21 cellular contexts compared by ENCODE assay signal in the genomic region with DNA sequence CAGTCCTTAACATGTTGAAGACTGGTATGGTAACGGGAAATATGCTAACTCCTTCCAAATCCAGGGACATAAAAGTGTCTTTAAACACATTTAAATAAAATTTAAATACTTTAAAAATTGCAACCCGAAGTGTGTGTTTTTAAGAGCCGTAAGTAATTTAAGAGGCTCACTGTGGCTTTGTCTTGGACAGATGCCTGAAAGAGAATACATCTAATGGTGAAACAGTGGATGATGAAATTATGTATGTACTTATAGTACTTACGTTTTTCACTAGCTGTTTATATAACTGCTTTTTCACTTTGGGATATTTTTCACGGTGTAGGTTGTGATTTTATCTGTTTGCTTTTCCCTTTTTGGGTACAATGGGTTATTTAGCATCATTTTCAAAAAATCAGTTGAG.
DNase-seq lines count a peak whose midpoint lies in the region; ATAC-seq and TF ChIP-seq lines count a peak whose summit lies in the region.
"Had no signal": no experiment of that assay in that cellular context is flagged by ENCODE, and none has a peak within 500 bp of the region (broad histone marks: within the 10 kb centered on the region; RNA-seq: fewer than 3 reads in every experiment).

No MANE protein-coding gene starts in this region.

- no peak for TF ChIP-seq EP300 in ovary (IDR thresholded peaks at IDR 0.05)

- no peak overlapping the region for H3K4me3 Mint-ChIP-seq in chondrocyte (ENCODE audit: unreplicated experiment)
- H3K4me3 Mint-ChIP-seq in activated CD4-positive, alpha-beta T cell treated with anti-CD3 and anti-CD28 coated beads for 36 hours: no peak overlapping the region
- H3K4me3 Mint-ChIP-seq: CD8-positive, alpha-beta T cell had no signal

- no peaks in the 10 kb centered on the region for H3K9me3 Mint-ChIP-seq in chondrocyte (ENCODE audit: low read depth)
- no peaks in the 10 kb centered on the region for H3K9me3 Mint-ChIP-seq in activated CD4-positive, alpha-beta T cell treated with anti-CD3 and anti-CD28 coated beads for 36 hours (ENCODE audit: low read depth)
- H3K9me3 Mint-ChIP-seq: CD8-positive, alpha-beta T cell had no signal

- H3K27me3 Mint-ChIP-seq in chondrocyte (ENCODE audit: low read depth): no peaks in the 10 kb centered on the region
- peaks cover 10% of the 10 kb centered on the region for H3K27me3 Mint-ChIP-seq in activated CD4-positive, alpha-beta T cell treated with anti-CD3 and anti-CD28 coated beads for 36 hours

- intact Hi-C loops in left lung (cut with DNase I): no loop called here
- intact Hi-C loops in activated CD4-positive, alpha-beta T cell treated with anti-CD3 and anti-CD28 coated beads for 36 hours (cut with DNase I, micrococcal nuclease): no loop called here
- intact Hi-C loops in ovary (cut with DNase I): no loop called here

- peak; percentile 51 for DNase-seq in H4 (ENCODE audit: low spot score)
- DNase-seq in NCI-H1930 (lab: John Stamatoyannopoulos, UW): peak; percentile 42 to 52
- DNase-seq in chondrocyte (ENCODE audit: low spot score): no peak
- no peak for DNase-seq in left lung
- no peak for DNase-seq in NCI-H524 (lab: John Stamatoyannopoulos, UW)
- DNase-seq in right atrium auricular region (ENCODE audit: low spot score): no peak
- DNase-seq in activated CD4-positive, alpha-beta T cell treated with anti-CD3 and anti-CD28 coated beads for 36 hours: no peak
- no peak for DNase-seq in ovary
- DNase-seq: Calu3; CD8-positive, alpha-beta T cell; GF-D8; GM23248; NCI-H1105 treated with DMSO at 0.1 percent for 48 hours; NCI-H187; NCI-H510A treated with DMSO at 0.1 percent for 48 hours; NCI-H82; SHP77 had no signal

- H3K36me3 ChIP-seq in left lung (no peaks in the 10 kb centered on the region), right atrium auricular region (no peaks in the 10 kb centered on the region), ovary (no peaks in the 10 kb centered on the region)
- H3K36me3 ChIP-seq: BLaER1 had no signal

- 74 to 77% (median 75%) methylated on average over 5 of the region's 5 CpGs for WGBS in ovary, 3 donors

- peaks cover 25% of the 10 kb centered on the region for H3K4me1 Mint-ChIP-seq in chondrocyte (ENCODE audit: low read depth)
- no peaks in the 10 kb centered on the region for H3K4me1 Mint-ChIP-seq in activated CD4-positive, alpha-beta T cell treated with anti-CD3 and anti-CD28 coated beads for 36 hours

- H3K27me3 ChIP-seq in left lung (no peaks in the 10 kb centered on the region), right atrium auricular region (no peaks in the 10 kb centered on the region), ovary (no peaks in the 10 kb centered on the region)
- H3K27me3 ChIP-seq: BLaER1 had no signal

- H3K4me1 ChIP-seq in left lung (no peaks in the 10 kb centered on the region), right atrium auricular region (no peaks in the 10 kb centered on the region), ovary (ENCODE audit: insufficient read depth) (no peaks in the 10 kb centered on the region)
- H3K4me1 ChIP-seq: A549, BLaER1 had no signal

- TF ChIP-seq POLR2A in ovary (IDR thresholded peaks at IDR 0.05): no peak

- POLR2A ChIA-PET in activated CD4-positive, alpha-beta T cell treated with anti-CD3 and anti-CD28 coated beads for 36 hours (lab: Charles Lee): no interaction called here

- H3K36me3 Mint-ChIP-seq in chondrocyte (ENCODE audit: low read depth): no peaks in the 10 kb centered on the region
- H3K36me3 Mint-ChIP-seq in activated CD4-positive, alpha-beta T cell treated with anti-CD3 and anti-CD28 coated beads for 36 hours (ENCODE audit: low read depth): no peaks in the 10 kb centered on the region
- H3K36me3 Mint-ChIP-seq: CD8-positive, alpha-beta T cell had no signal

- no peak overlapping the region for H3K27ac ChIP-seq in left lung
- H3K27ac ChIP-seq in right atrium auricular region: no peak overlapping the region
- no peak overlapping the region for H3K27ac ChIP-seq in ovary
- H3K27ac ChIP-seq: A549, BLaER1, GM23248, SK-N-MC had no signal

- no peaks in the 10 kb centered on the region for H3K9me3 ChIP-seq in left lung
- H3K9me3 ChIP-seq in right atrium auricular region: no peaks in the 10 kb centered on the region
- H3K9me3 ChIP-seq in ovary: no peaks in the 10 kb centered on the region
- H3K9me3 ChIP-seq: A549, BLaER1 had no signal

- CTCF ChIA-PET in activated CD4-positive, alpha-beta T cell treated with anti-CD3 and anti-CD28 coated beads for 36 hours (lab: Charles Lee): no interaction called here

- TF ChIP-seq CTCF in chondrocyte (IDR thresholded peaks at IDR 0.05): no peak
- no peak for TF ChIP-seq CTCF in left lung (IDR thresholded peaks at IDR 0.05)
- TF ChIP-seq CTCF in right atrium auricular region (IDR thresholded peaks at IDR 0.05): no peak
- TF ChIP-seq CTCF in ovary (IDR thresholded peaks at IDR 0.05): no peak

- ATAC-seq in left lung: peak; percentile 46
- ATAC-seq in activated CD4-positive, alpha-beta T cell treated with anti-CD3 and anti-CD28 coated beads for 36 hours: no peak
- ATAC-seq: A549; CD8-positive, alpha-beta T cell; HCT116 had no signal

- peak overlapping the region; percentile 65 for H3K27ac Mint-ChIP-seq in chondrocyte (ENCODE audit: unreplicated experiment)
- H3K27ac Mint-ChIP-seq in activated CD4-positive, alpha-beta T cell treated with anti-CD3 and anti-CD28 coated beads for 36 hours: no peak overlapping the region
- H3K27ac Mint-ChIP-seq: CD8-positive, alpha-beta T cell had no signal

- H3K4me3 ChIP-seq in left lung (no peak overlapping the region), right atrium auricular region (no peak overlapping the region), ovary (no peak overlapping the region)
- H3K4me3 ChIP-seq: A549, BLaER1, GM23248, SK-N-MC had no signal

Comparison
In these comparisons a context has a peak if more than half of its experiments do, and no peak if none do; other contexts are left out.
1. DNase-seq: peak in H4 (single experiment) and NCI-H1930 (2 of 2); none in chondrocyte (single experiment), left lung (0 of 2), NCI-H524 (0 of 2), right atrium auricular region (single experiment), activated CD4-positive, alpha-beta T cell treated with anti-CD3 and anti-CD28 coated beads for 36 hours (single experiment) and ovary (0 of 5).